In genomic region chr7:129689995-129690581, GRCh38 we compare ENCODE assay signal across 24 cellular contexts.
DNase-seq lines count a peak whose midpoint lies in the region; ATAC-seq and TF ChIP-seq lines count a peak whose summit lies in the region.
"Had no signal": no experiment of that assay in that cellular context is flagged by ENCODE, and none has a peak within 500 bp of the region (broad histone marks: within the 10 kb centered on the region; RNA-seq: fewer than 3 reads in every experiment).

No MANE protein-coding gene starts in this region.

- DNase-seq in COR-L47 (lab: John Stamatoyannopoulos, UW), result peak; percentile 89
- DNase-seq in NCI-H1417 (lab: John Stamatoyannopoulos, UW), result peak; percentile 49 to 91 (median 83)
- DNase-seq in NCI-H69 (lab: John Stamatoyannopoulos, UW), result peak; percentile 67
- peak in 1 of 2 donors; percentile 27 for DNase-seq in foreskin keratinocyte
- DNase-seq in activated T-helper 2 cell treated with anti-CD3 and anti-CD28 coated beads, Interferon-gamma antibody, Interleukin-2, Interleukin-4, amounts not matched to agents 10 μg/mL and 5 μg/mL and 100 μg/mL, durations not matched to agents 14 hours and 24 hours and 36 hours (ENCODE audit: low spot score), result no peak
- no peak for DNase-seq in omental fat pad (ENCODE audit: low spot score)
- DNase-seq in 8988T, result no peak
- DNase-seq: ACHN; C1 segment of cervical spinal cord; effector memory CD4-positive, alpha-beta T cell; GF-D8; left cardiac atrium; NCI-H226; T1000; uterus had no signal

- H3K27me3 Mint-ChIP-seq in activated T-helper 2 cell treated with anti-CD3 and anti-CD28 coated beads, Interferon-gamma antibody, Interleukin-2, Interleukin-4, amounts not matched to agents 10 μg/mL and 5 μg/mL and 100 μg/mL, durations not matched to agents 14 hours and 24 hours and 36 hours (ENCODE audit: low read depth), result no peaks in the 10 kb centered on the region

- no peaks in the 10 kb centered on the region for H3K27me3 ChIP-seq in foreskin keratinocyte
- H3K27me3 ChIP-seq: uterus had no signal

- no peak overlapping the region for H3K4me3 Mint-ChIP-seq in activated T-helper 2 cell treated with anti-CD3 and anti-CD28 coated beads, Interferon-gamma antibody, Interleukin-2, Interleukin-4, amounts not matched to agents 10 μg/mL and 5 μg/mL and 100 μg/mL, durations not matched to agents 14 hours and 24 hours and 36 hours (ENCODE audit: low read depth)
- H3K4me3 Mint-ChIP-seq: activated T-helper 1 cell treated with anti-CD3 and anti-CD28 coated beads, Interleukin-12 subunit alpha, Interleukin-12 subunit beta, Interleukin-2, Interleukin-4 antibody, amounts not matched to agents 30 ng/mL and 10 ng/mL and 1 ng/mL, durations not matched to agents 14 hours and 24 hours and 36 hours; GM23338; mesothelial cell of epicardium; nephron had no signal

- intact Hi-C loops in activated T-helper 2 cell treated with anti-CD3 and anti-CD28 coated beads, Interferon-gamma antibody, Interleukin-2, Interleukin-4, amounts not matched to agents 10 μg/mL and 5 μg/mL and 100 μg/mL, durations not matched to agents 14 hours and 24 hours and 36 hours (cut with micrococcal nuclease), result no loop called here

- peak; percentile 54 for ATAC-seq in foreskin keratinocyte
- no peak for ATAC-seq in omental fat pad (ENCODE audit: low FRiP score)
- ATAC-seq in GM21786 (IDR thresholded peaks at IDR 0.05; ENCODE audit: unreplicated experiment), result no peak
- ATAC-seq: activated CD4-positive, CD25-positive, alpha-beta regulatory T cell treated with anti-CD3 and anti-CD28 coated beads, Interleukin-2, amount 50 U/mL, for 24 hours; activated naive CD4-positive, alpha-beta T cell treated with anti-CD3 and anti-CD28 coated beads, Interleukin-2, amount 50 U/mL, for 72 hours; GM23338; left cardiac atrium; sciatic nerve had no signal

- H3K9me3 Mint-ChIP-seq in activated T-helper 2 cell treated with anti-CD3 and anti-CD28 coated beads, Interferon-gamma antibody, Interleukin-2, Interleukin-4, amounts not matched to agents 10 μg/mL and 5 μg/mL and 100 μg/mL, durations not matched to agents 14 hours and 24 hours and 36 hours, result no peaks in the 10 kb centered on the region
- H3K9me3 Mint-ChIP-seq: activated naive CD4-positive, alpha-beta T cell treated with anti-CD3 and anti-CD28 coated beads, Interleukin-2, amount 50 U/mL, for 72 hours; activated T-helper 1 cell treated with anti-CD3 and anti-CD28 coated beads, Interleukin-12 subunit alpha, Interleukin-12 subunit beta, Interleukin-2, Interleukin-4 antibody, amounts not matched to agents 30 ng/mL and 10 ng/mL and 1 ng/mL, durations not matched to agents 14 hours and 24 hours and 36 hours; GM23338; mesothelial cell of epicardium; nephron had no signal

- H3K4me1 ChIP-seq in foreskin keratinocyte, result peaks cover 15% of the 10 kb centered on the region
- H3K4me1 ChIP-seq: uterus had no signal

- no peak overlapping the region for H3K27ac ChIP-seq in foreskin keratinocyte
- H3K27ac ChIP-seq: RWPE1, uterus had no signal

- H3K36me3 Mint-ChIP-seq in activated T-helper 2 cell treated with anti-CD3 and anti-CD28 coated beads, Interferon-gamma antibody, Interleukin-2, Interleukin-4, amounts not matched to agents 10 μg/mL and 5 μg/mL and 100 μg/mL, durations not matched to agents 14 hours and 24 hours and 36 hours (ENCODE audit: low read depth), result peaks cover 36% of the 10 kb centered on the region

- no peak for TF ChIP-seq CTCF in foreskin keratinocyte (conservative IDR thresholded peaks at IDR 0.05)
- TF ChIP-seq CTCF in omental fat pad (IDR thresholded peaks at IDR 0.05), result no peak

- peaks cover 6% of the 10 kb centered on the region for H3K4me1 Mint-ChIP-seq in activated T-helper 2 cell treated with anti-CD3 and anti-CD28 coated beads, Interferon-gamma antibody, Interleukin-2, Interleukin-4, amounts not matched to agents 10 μg/mL and 5 μg/mL and 100 μg/mL, durations not matched to agents 14 hours and 24 hours and 36 hours (ENCODE audit: low read depth)
- H3K4me1 Mint-ChIP-seq: nephron had no signal

- no peak overlapping the region for H3K27ac Mint-ChIP-seq in activated T-helper 2 cell treated with anti-CD3 and anti-CD28 coated beads, Interferon-gamma antibody, Interleukin-2, Interleukin-4, amounts not matched to agents 10 μg/mL and 5 μg/mL and 100 μg/mL, durations not matched to agents 14 hours and 24 hours and 36 hours
- H3K27ac Mint-ChIP-seq: activated naive CD4-positive, alpha-beta T cell treated with anti-CD3 and anti-CD28 coated beads, Interleukin-2, amount 50 U/mL, for 72 hours; activated T-helper 1 cell treated with anti-CD3 and anti-CD28 coated beads, Interleukin-12 subunit alpha, Interleukin-12 subunit beta, Interleukin-2, Interleukin-4 antibody, amounts not matched to agents 30 ng/mL and 10 ng/mL and 1 ng/mL, durations not matched to agents 14 hours and 24 hours and 36 hours; mesothelial cell of epicardium; nephron had no signal

Comparison
In these comparisons a context has a peak if more than half of its experiments do, and no peak if none do; other contexts are left out.
1. DNase-seq: peak in COR-L47 (single experiment), NCI-H1417 (3 of 3) and NCI-H69 (single experiment); none in activated T-helper 2 cell treated with anti-CD3 and anti-CD28 coated beads, Interferon-gamma antibody, Interleukin-2, Interleukin-4, amounts not matched to agents 10 μg/mL and 5 μg/mL and 100 μg/mL, durations not matched to agents 14 hours and 24 hours and 36 hours (single experiment), omental fat pad (single experiment) and 8988T (single experiment).